ENCODE assay signal across 8 cellular contexts in genomic region chr1:32612189-32612881, GRCh38. TPM values are rescaled to one million over a fixed set of nuclear protein-coding genes. Genes with fewer than 3 reads are reported as not detected.
DNase-seq lines count a peak whose midpoint lies in the region; ATAC-seq and TF ChIP-seq lines count a peak whose summit lies in the region.

No MANE protein-coding gene starts in this region.

- intact Hi-C loops in dorsolateral prefrontal cortex (cut with DNase I), result loop anchor here in 1 of 2 donors (5.0 to 10.0 kb wide), 2 partner anchors 165 to 208 kb away; no protein-coding TSS in a partner anchor

- H3K27me3 ChIP-seq in H7 (ENCODE audit: control insufficient read depth, insufficient read depth, low read length) (no peaks in the 10 kb centered on the region), dorsolateral prefrontal cortex (no peaks in the 10 kb centered on the region)

- TF ChIP-seq CTCF in dorsolateral prefrontal cortex (IDR thresholded peaks at IDR 0.05 in 54 of 56, conservative IDR thresholded peaks at IDR 0.05 in 2 of 56; ENCODE audit: low read depth in 1 of 56, partially characterized antibody in 56 of 56), result peak in 55 of 56 donors; percentile 6 to 72 (median 55)

- H3K27ac ChIP-seq in dorsolateral prefrontal cortex, result peak overlapping the region in 47 of 59 donors; percentile 0 to 83 (median 64)

- peak; percentile 45 for DNase-seq in DMS114 treated with DMSO at 0.1 percent for 48 hours (lab: John Stamatoyannopoulos, UW; ENCODE audit: unreplicated experiment)
- DNase-seq in H7, result peak; percentile 94
- peak; percentile 33 for DNase-seq in NCI-H2029 treated with DMSO at 0.1 percent for 48 hours (lab: John Stamatoyannopoulos, UW)
- peak; percentile 18 to 38 for DNase-seq in activated CD4-positive, alpha-beta T cell treated with anti-CD3 and anti-CD28 coated beads for 24 hours (ENCODE audit: low read depth in 2 of 2)
- peak; percentile 80 to 95 (median 92) for DNase-seq in dorsolateral prefrontal cortex
- peak; percentile 93 for DNase-seq in left lobe of liver (ENCODE audit: low spot score)
- peak; percentile 56 for DNase-seq in stimulated activated CD4-positive, alpha-beta T cell treated with anti-CD3 and anti-CD28 coated beads, Interleukin-1b, Interleukin-23, amount 100 ng/mL, for 48 hours

- ATAC-seq in left lobe of liver (peak; percentile 100), GM18868 (IDR thresholded peaks at IDR 0.05; ENCODE audit: unreplicated experiment) (no peak)

- peak overlapping the region; percentile 59 for H3K4me3 ChIP-seq in H7 (ENCODE audit: insufficient read depth, low read depth, low read length)
- peak overlapping the region; percentile 44 to 88 (median 69) for H3K4me3 ChIP-seq in dorsolateral prefrontal cortex

- no peaks in the 10 kb centered on the region for H3K36me3 ChIP-seq in H7 (replicated peaks; ENCODE audit: control insufficient read depth, insufficient read depth, low read length)

RNA-seq across cellular contexts. Expression of gene ZBTB8OS, which starts 38.0 kb away (rescaled TPM):
- total RNA-seq in H7 (2014; rRNA removed; shearing (Covaris generic)), result 64.8 and 71.3 TPM in 2 replicates
- 10 to 100 TPM; 31.6 to 70.6 (median 46.7) TPM for total RNA-seq in dorsolateral prefrontal cortex
- 22.7 TPM for total RNA-seq in left lobe of liver

RNA-seq across cellular contexts. Expression of gene RBBP4, which starts 38.7 kb away (rescaled TPM):
- total RNA-seq in H7 (2014; rRNA removed; shearing (Covaris generic)), result 311 and 325 TPM in 2 replicates
- total RNA-seq in dorsolateral prefrontal cortex (100 to 1,000 TPM; 115 to 177 (median 148) TPM), left lobe of liver (52.3 TPM)

Comparison
In these comparisons a context has a peak if more than half of its experiments do, and no peak if none do; other contexts are left out.
1. DNase-seq: peak in every context shown above with its lines; median percentile 94 in H7; 93 in left lobe of liver; 92 in dorsolateral prefrontal cortex; 56 in stimulated activated CD4-positive, alpha-beta T cell treated with anti-CD3 and anti-CD28 coated beads, Interleukin-1b, Interleukin-23, amount 100 ng/mL, for 48 hours; 45 in DMS114 treated with DMSO at 0.1 percent for 48 hours; 33 in NCI-H2029 treated with DMSO at 0.1 percent for 48 hours; 28 in activated CD4-positive, alpha-beta T cell treated with anti-CD3 and anti-CD28 coated beads for 24 hours.